Comparison of ENCODE assay signal across 26 cellular contexts in the genomic region with DNA sequence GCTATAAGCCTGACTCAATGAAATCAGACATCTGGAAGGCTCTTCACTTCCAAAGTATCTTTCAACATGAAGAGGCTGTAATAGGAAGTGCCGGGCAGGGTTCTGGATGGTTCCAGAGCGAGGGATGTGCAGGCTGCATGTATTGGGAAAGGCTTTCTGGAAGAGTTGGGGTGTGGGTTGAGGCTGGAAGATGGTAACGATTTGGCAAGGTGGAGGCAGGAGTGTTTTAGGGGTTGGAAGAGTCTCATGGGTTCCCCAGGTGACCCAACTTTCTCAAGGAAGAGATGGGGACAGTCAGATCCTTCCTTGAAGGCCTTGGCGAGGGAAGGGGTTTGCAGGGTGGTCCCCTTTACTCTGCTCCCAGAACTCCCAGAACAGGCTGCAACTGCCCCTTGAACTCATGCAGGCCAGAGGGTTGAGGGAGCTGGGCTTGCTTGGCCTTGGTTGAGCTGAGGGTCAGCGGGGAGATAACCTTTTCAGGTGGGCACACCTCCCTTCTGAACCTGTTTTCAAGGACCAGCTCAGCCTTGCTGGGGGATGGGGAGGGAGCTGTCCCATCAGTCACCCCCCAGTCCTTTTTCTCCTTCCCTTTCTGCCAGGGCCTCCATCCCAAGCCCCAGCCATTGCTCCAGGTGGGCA. TPM values are rescaled to one million over a fixed set of nuclear protein-coding genes. Genes with fewer than 3 reads are reported as not detected.
"Had no signal": no experiment of that assay in that cellular context is flagged by ENCODE, and none has a peak within 500 bp of the region (broad histone marks: within the 10 kb centered on the region; RNA-seq: fewer than 3 reads in every experiment).

No MANE protein-coding gene starts in this region.

- H3K27ac ChIP-seq: stomach, suprapubic skin, testis, thoracic aorta, thyroid gland, tibial artery, transverse colon, upper lobe of left lung, upper lobe of right lung, uterus had no signal

- ATAC-seq: stimulated activated effector memory CD8-positive, alpha-beta T cell treated with anti-CD3 and anti-CD28 coated beads, Interleukin-12 subunit alpha, Interleukin-12 subunit beta, amount 100 ng/mL, for 72 hours; stimulated activated memory B cell treated with anti-CD40 and anti-IgM and Interleukin-4, amounts not matched to agents 10 μg/mL and 1 μg/mL and 100 μg/mL, for 72 hours; stimulated activated naive B cell treated with anti-CD40 and anti-IgM and Interleukin-4, amounts not matched to agents 10 μg/mL and 1 μg/mL and 100 μg/mL, for 72 hours; stimulated activated naive CD8-positive, alpha-beta T cell treated with anti-CD3 and anti-CD28 coated beads, Interleukin-15, amount 100 ng/mL, for 72 hours; stimulated activated naive CD8-positive, alpha-beta T cell treated with anti-CD3 and anti-CD28 coated beads, Interleukin-15, Interleukin-2, amounts not matched to agents 100 U/mL and 50 U/mL, for 24 hours; upper lobe of right lung had no signal

- H3K27me3 ChIP-seq: suprapubic skin, testis, thyroid gland, tibial nerve, transverse colon, upper lobe of left lung, uterus, vagina had no signal

- H3K4me1 ChIP-seq: tibial artery had no signal

- H3K9me3 ChIP-seq: stomach, suprapubic skin, testis, thoracic aorta, thyroid gland, tibial artery, tibial nerve, transverse colon, upper lobe of left lung, upper lobe of right lung, uterus, vagina had no signal

- FAIRE-seq: urothelium cell line had no signal

- H3K4me3 ChIP-seq: stomach, suprapubic skin, testis, thoracic aorta, thyroid gland, tibial artery, tibial nerve, transverse colon, upper lobe of left lung, upper lobe of right lung, uterus, vagina had no signal

- H3K36me3 ChIP-seq: thoracic aorta, thyroid gland, tibial artery, upper lobe of left lung, upper lobe of right lung, uterus, vagina had no signal

- DNase-seq: stimulated activated CD4-positive, alpha-beta T cell treated with anti-CD3 and anti-CD28 coated beads, Interleukin-2, amount 100 ng/mL, for 48 hours; stimulated activated CD4-positive, alpha-beta T cell treated with anti-CD3 and anti-CD28 coated beads, Interleukin-4, amount 100 ng/mL, for 1 hour; stimulated activated CD4-positive, alpha-beta T cell treated with anti-CD3 and anti-CD28 coated beads, Interleukin-4, amount 100 ng/mL, for 24 hours; stimulated activated CD4-positive, alpha-beta T cell treated with anti-CD3 and anti-CD28 coated beads, Interleukin-4, amount 100 ng/mL, for 4 hours; stimulated activated CD8-positive, alpha-beta memory T cell treated with anti-CD3 and anti-CD28 coated beads, Interleukin-4, amount 100 ng/mL, for 48 hours; stimulated activated naive B cell treated with anti-CD40 and anti-IgM and Interleukin-4, amounts not matched to agents 10 μg/mL and 1 μg/mL and 100 μg/mL, for 72 hours; stimulated activated naive CD4-positive, alpha-beta T cell treated with Interleukin-2 at 50 U/mL for 16 hours; stimulated activated naive CD8-positive, alpha-beta T cell treated with anti-CD3 and anti-CD28 coated beads, Interleukin-15, amount 100 ng/mL, for 72 hours; stomach; thyroid gland; tibial artery; transverse colon; upper lobe of left lung; upper lobe of right lung; uterus had no signal

RNA-seq across cellular contexts. Expression of a gene that starts 9.4 kb away (rescaled TPM):
- total RNA-seq: subcutaneous adipose tissue, temporal lobe, thoracic aorta had no signal
